Comparison of ENCODE assay signal across 21 cellular contexts in the genomic region with DNA sequence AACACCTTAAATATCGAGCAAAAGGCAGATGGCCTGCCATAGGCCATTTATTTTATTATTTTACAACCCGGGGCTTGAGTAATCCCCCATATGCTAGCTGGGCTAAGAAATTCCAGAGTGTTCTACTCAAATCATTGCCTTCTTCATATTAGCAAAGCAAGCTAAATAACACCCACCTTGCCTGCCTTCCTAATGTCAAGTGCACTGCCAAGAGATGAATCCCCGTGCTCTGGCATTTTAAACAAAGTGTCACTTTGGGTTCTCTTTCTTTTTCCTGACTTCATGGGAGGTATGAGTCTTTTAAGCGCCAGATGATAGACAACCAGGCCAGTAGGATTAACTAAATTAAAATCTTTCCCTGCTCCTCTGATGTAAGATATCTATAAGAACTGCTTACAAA. TPM values are rescaled to one million over a fixed set of nuclear protein-coding genes. Genes with fewer than 3 reads are reported as not detected.
DNase-seq lines count a peak whose midpoint lies in the region; ATAC-seq and TF ChIP-seq lines count a peak whose summit lies in the region.
"Had no signal": no experiment of that assay in that cellular context is flagged by ENCODE, and none has a peak within 500 bp of the region (broad histone marks: within the 10 kb centered on the region; RNA-seq: fewer than 3 reads in every experiment).

No MANE protein-coding gene starts in this region.

- H3K36me3 ChIP-seq in GM23338 (ENCODE audit: insufficient read depth) = peaks cover 3% of the 10 kb centered on the region; the same call in 1 of the 2 replicates
- H3K36me3 ChIP-seq in neural cell (ENCODE audit: insufficient read depth, low read length) = peaks cover 23% of the 10 kb centered on the region
- H3K36me3 ChIP-seq in lower lobe of right lung = no peaks in the 10 kb centered on the region

- H3F3A ChIP-seq in GM23338 (replicated peaks; ENCODE audit: low read depth) (no peaks in the 10 kb centered on the region), neural cell (ENCODE audit: insufficient read depth, low read length, poor library complexity, severe bottlenecking) (peaks cover 6% of the 10 kb centered on the region)

- H3K9ac ChIP-seq in neural cell (ENCODE audit: low read length) = peak overlapping the region; percentile 7
- H3K9ac ChIP-seq: GM23248 had no signal

- peaks cover 4% of the 10 kb centered on the region for H3K9me3 ChIP-seq in neural cell (ENCODE audit: low read length)
- H3K9me3 ChIP-seq in lower lobe of right lung = no peaks in the 10 kb centered on the region

- DNase-seq in GM23338 (ENCODE audit: low spot score) (no peak), type B pancreatic cell (ENCODE audit: extremely low spot score, unreplicated experiment) (no peak), lower lobe of right lung (no peak)
- DNase-seq: AML-193; CD4-positive, alpha-beta T cell; CD8-positive, alpha-beta memory T cell; DMS 273 treated with DMSO at 0.1 percent for 48 hours; DMS79 treated with DMSO at 0.1 percent for 48 hours; GF-D8; GM23248; H9 had no signal

- intact Hi-C loops in lower lobe of right lung (cut with DNase I) = no loop called here

- TF ChIP-seq CTCF in GM23338 (conservative IDR thresholded peaks at IDR 0.05; ENCODE audit: low read depth in 2 of 2) = no peak
- TF ChIP-seq CTCF in brain (conservative IDR thresholded peaks at IDR 0.05) = no peak
- no peak for TF ChIP-seq CTCF in neural cell (IDR thresholded peaks at IDR 0.05; ENCODE audit: poor library complexity, severe bottlenecking)
- no peak for TF ChIP-seq CTCF in type B pancreatic cell (conservative IDR thresholded peaks at IDR 0.05)
- TF ChIP-seq CTCF in lower lobe of right lung (IDR thresholded peaks at IDR 0.05) = no peak

- peaks cover 22% of the 10 kb centered on the region for H3K4me1 Mint-ChIP-seq in GM23338
- H3K4me1 Mint-ChIP-seq in brain = peaks cover 72% of the 10 kb centered on the region
- H3K4me1 Mint-ChIP-seq in type B pancreatic cell (ENCODE audit: unreplicated experiment) = peaks cover 24% of the 10 kb centered on the region

- H3K79me2 ChIP-seq in GM23338 (replicated peaks; ENCODE audit: insufficient read depth) = peaks cover 33% of the 10 kb centered on the region
- peaks cover 84% of the 10 kb centered on the region for H3K79me2 ChIP-seq in neural cell (replicated peaks; ENCODE audit: insufficient read depth, low read length)

- no peak for TF ChIP-seq RAD21 in neural cell (conservative IDR thresholded peaks at IDR 0.05)

- no peaks in the 10 kb centered on the region for H4K20me1 ChIP-seq in GM23338 (replicated peaks; ENCODE audit: insufficient read depth)
- H4K20me1 ChIP-seq in neural cell (ENCODE audit: insufficient read depth) = no peaks in the 10 kb centered on the region

- no peak overlapping the region for H3K4me3 ChIP-seq in GM23338
- H3K4me3 ChIP-seq in neural cell (ENCODE audit: low read length) = peak overlapping the region; percentile 89
- no peak overlapping the region for H3K4me3 ChIP-seq in lower lobe of right lung
- H3K4me3 ChIP-seq: GM23248 had no signal

- TF ChIP-seq EP300 in neural cell (conservative IDR thresholded peaks at IDR 0.05; ENCODE audit: poor library complexity, severe bottlenecking) = no peak

- peaks cover 27% of the 10 kb centered on the region for H3K27me3 Mint-ChIP-seq in GM23338 (ENCODE audit: insufficient read depth, low read depth, poor library complexity)
- H3K27me3 Mint-ChIP-seq in brain = peaks cover 3% of the 10 kb centered on the region
- H3K27me3 Mint-ChIP-seq in type B pancreatic cell = peaks cover 35% of the 10 kb centered on the region

- H3K4me3 Mint-ChIP-seq in GM23338 (no peak overlapping the region), brain (peak overlapping the region; percentile 85 to 92 (median 87)), type B pancreatic cell (peak overlapping the region; percentile 91)
- H3K4me3 Mint-ChIP-seq: CD14-positive monocyte; CD4-positive, alpha-beta T cell; H9 had no signal

- peaks cover 41% of the 10 kb centered on the region for H3K27me3 ChIP-seq in GM23338 (ENCODE audit: insufficient read depth)
- no peaks in the 10 kb centered on the region for H3K27me3 ChIP-seq in neural cell (ENCODE audit: insufficient read depth, low read depth, low read length)
- H3K27me3 ChIP-seq in lower lobe of right lung (ENCODE audit: low read depth) = peaks cover 45% of the 10 kb centered on the region

- H3K4me2 ChIP-seq in GM23338 (0 out of 2 replicates have a peak overlapping the region, but pooled peaks have one; percentile 19), neural cell (ENCODE audit: low read length) (peak overlapping the region; percentile 85)

- ATAC-seq in GM23338 (no peak), GM19351 (IDR thresholded peaks at IDR 0.05; ENCODE audit: unreplicated experiment) (no peak), lower lobe of right lung (no peak), GM21381 (IDR thresholded peaks at IDR 0.05; ENCODE audit: unreplicated experiment) (no peak), HG03175 (IDR thresholded peaks at IDR 0.05; ENCODE audit: unreplicated experiment) (no peak)
- ATAC-seq: HCT116 had no signal

- H3K27ac ChIP-seq in GM23338 (ENCODE audit: low read depth) (no peak overlapping the region), neural cell (ENCODE audit: low read length) (peak overlapping the region; percentile 35), lower lobe of right lung (no peak overlapping the region)
- H3K27ac ChIP-seq: GM23248 had no signal

- peaks cover 25% of the 10 kb centered on the region for H3K36me3 Mint-ChIP-seq in GM23338 (ENCODE audit: low read depth)
- peaks cover 35% of the 10 kb centered on the region for H3K36me3 Mint-ChIP-seq in brain
- peaks cover 34% of the 10 kb centered on the region for H3K36me3 Mint-ChIP-seq in type B pancreatic cell
- H3K36me3 Mint-ChIP-seq: CD14-positive monocyte had no signal

- no peaks in the 10 kb centered on the region for H3K9me2 ChIP-seq in GM23338 (ENCODE audit: insufficient read depth)
- H3K9me2 ChIP-seq in neural cell (ENCODE audit: insufficient read depth, low read length) = no peaks in the 10 kb centered on the region

- H3K9me3 Mint-ChIP-seq in GM23338 (peaks cover 6% of the 10 kb centered on the region; the same call in 1 of the 3 replicates), brain (peaks cover 0 to 5% (median 0%) of the 10 kb centered on the region in 5 experiments), type B pancreatic cell (no peaks in the 10 kb centered on the region)
- H3K9me3 Mint-ChIP-seq: CD4-positive, alpha-beta T cell; H9 had no signal

- H3K27ac Mint-ChIP-seq in GM23338 (no peak overlapping the region), brain (peak overlapping the region in 4 of 5 experiments; percentile 88 to 96 (median 93)), type B pancreatic cell (no peak overlapping the region)
- H3K27ac Mint-ChIP-seq: CD14-positive monocyte; CD4-positive, alpha-beta T cell; CD8-positive, alpha-beta memory T cell; H9 had no signal

- H3K4me1 ChIP-seq in GM23338 (ENCODE audit: insufficient read depth) (peaks cover 17% of the 10 kb centered on the region), lower lobe of right lung (peaks cover 16% of the 10 kb centered on the region)

- H2AFZ ChIP-seq in GM23338 (no peak overlapping the region), neural cell (ENCODE audit: low read depth, low read length) (no peak overlapping the region)
- H2AFZ ChIP-seq: GM23248 had no signal

TF ChIP-seq in GM23338, 12 proteins besides CTCF, POLR2A, EP300 and RAD21 (continues in another document):
- TF ChIP-seq JUNB (IDR thresholded peaks at IDR 0.05; ENCODE audit: unreplicated experiment) = no peak
- no peak for TF ChIP-seq POLR2AphosphoS5 (IDR thresholded peaks at IDR 0.05; ENCODE audit: low read depth)
- TF ChIP-seq CREB1 (CRISPR knock-in tag; IDR thresholded peaks at IDR 0.05; ENCODE audit: low read depth) = no peak
- TF ChIP-seq NANOG (IDR thresholded peaks at IDR 0.05; ENCODE audit: borderline replicate concordance) = no peak
- no peak for TF ChIP-seq ZNF114 (CRISPR knock-in tag; IDR thresholded peaks at IDR 0.05)

TF ChIP-seq in neural cell, 6 proteins besides CTCF, POLR2A, EP300 and RAD21:
- TF ChIP-seq TAF1 (IDR thresholded peaks at IDR 0.05; ENCODE audit: low read depth) (no peak), MXI1 (conservative IDR thresholded peaks at IDR 0.05; ENCODE audit: poor library complexity, severe bottlenecking) (no peak), EZH2 (IDR thresholded peaks at IDR 0.05; ENCODE audit: borderline replicate concordance, insufficient read depth, low read length, poor library complexity, severe bottlenecking) (no peak), POLR2AphosphoS5 (IDR thresholded peaks at IDR 0.05) (no peak), SMC3 (conservative IDR thresholded peaks at IDR 0.05; ENCODE audit: poor library complexity) (no peak)
- TF ChIP-seq, protein P1, sequence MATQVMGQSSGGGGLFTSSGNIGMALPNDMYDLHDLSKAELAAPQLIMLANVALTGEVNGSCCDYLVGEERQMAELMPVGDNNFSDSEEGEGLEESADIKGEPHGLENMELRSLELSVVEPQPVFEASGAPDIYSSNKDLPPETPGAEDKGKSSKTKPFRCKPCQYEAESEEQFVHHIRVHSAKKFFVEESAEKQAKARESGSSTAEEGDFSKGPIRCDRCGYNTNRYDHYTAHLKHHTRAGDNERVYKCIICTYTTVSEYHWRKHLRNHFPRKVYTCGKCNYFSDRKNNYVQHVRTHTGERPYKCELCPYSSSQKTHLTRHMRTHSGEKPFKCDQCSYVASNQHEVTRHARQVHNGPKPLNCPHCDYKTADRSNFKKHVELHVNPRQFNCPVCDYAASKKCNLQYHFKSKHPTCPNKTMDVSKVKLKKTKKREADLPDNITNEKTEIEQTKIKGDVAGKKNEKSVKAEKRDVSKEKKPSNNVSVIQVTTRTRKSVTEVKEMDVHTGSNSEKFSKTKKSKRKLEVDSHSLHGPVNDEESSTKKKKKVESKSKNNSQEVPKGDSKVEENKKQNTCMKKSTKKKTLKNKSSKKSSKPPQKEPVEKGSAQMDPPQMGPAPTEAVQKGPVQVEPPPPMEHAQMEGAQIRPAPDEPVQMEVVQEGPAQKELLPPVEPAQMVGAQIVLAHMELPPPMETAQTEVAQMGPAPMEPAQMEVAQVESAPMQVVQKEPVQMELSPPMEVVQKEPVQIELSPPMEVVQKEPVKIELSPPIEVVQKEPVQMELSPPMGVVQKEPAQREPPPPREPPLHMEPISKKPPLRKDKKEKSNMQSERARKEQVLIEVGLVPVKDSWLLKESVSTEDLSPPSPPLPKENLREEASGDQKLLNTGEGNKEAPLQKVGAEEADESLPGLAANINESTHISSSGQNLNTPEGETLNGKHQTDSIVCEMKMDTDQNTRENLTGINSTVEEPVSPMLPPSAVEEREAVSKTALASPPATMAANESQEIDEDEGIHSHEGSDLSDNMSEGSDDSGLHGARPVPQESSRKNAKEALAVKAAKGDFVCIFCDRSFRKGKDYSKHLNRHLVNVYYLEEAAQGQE (IDR thresholded peaks at IDR 0.05; ENCODE audit: borderline replicate concordance) = no peak
TF ChIP-seq in neural cell: peak in this region for 0.

RNA-seq across cellular contexts. Expression of a gene that starts 4.5 kb away (rescaled TPM):
- 6.8 and 15.8 TPM in 2 replicates for total RNA-seq in GM23338 (2014; rRNA removed; shearing (Covaris generic))
- polyA plus RNA-seq in GM23338 (2016; fragmentation: Nextera tagmentation; extraction: Ambion mirVana) = 2.4 and 4.4 TPM in 2 replicates
- polyA plus RNA-seq in brain (ENCODE audit: insufficient read depth, low read depth, low replicate concordance) = 3.4 TPM
- polyA plus RNA-seq in neural cell = 81.4 and 99.7 TPM in 2 replicates
- 165 and 187 TPM in 2 replicates for polyA minus RNA-seq in neural cell
- 16.8 and 63.9 TPM in 2 replicates for total RNA-seq in type B pancreatic cell (ENCODE audit: low replicate concordance)
- 1.5 TPM for total RNA-seq in lower lobe of right lung
- total RNA-seq: CD8-positive, alpha-beta memory T cell; G401; GM23248 had no signal
- polyA plus RNA-seq: AG04450, BJ, GM23248 had no signal

Comparison
In these comparisons a context has a peak if more than half of its experiments do, and no peak if none do; other contexts are left out.
1. H3K27ac Mint-ChIP-seq: peak in brain (4 of 5); none in GM23338 (single experiment) and type B pancreatic cell (single experiment).